In the genomic region with DNA sequence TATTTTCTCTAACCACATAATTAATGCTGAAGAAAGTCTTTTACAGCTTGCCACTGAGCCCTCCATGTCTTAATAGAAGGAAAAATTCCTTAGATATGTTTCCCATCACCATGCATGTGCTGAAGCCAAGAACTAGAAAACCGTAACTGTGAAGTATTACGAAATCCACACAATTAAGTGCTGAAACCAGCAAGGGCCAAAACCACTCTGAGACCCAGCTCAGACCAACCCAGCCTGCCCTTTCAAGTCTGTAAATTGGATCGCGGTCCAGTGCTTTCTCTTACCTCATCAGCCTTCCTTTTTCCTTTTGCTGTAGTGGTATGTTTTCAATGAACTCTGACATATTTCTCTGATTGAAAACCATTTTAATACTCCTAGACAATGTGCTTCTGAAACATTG, we compare ENCODE assay signal across 16 cellular contexts. TPM values are rescaled to one million over a fixed set of nuclear protein-coding genes. Genes with fewer than 3 reads are reported as not detected.
DNase-seq lines count a peak whose midpoint lies in the region; ATAC-seq, FAIRE-seq and TF ChIP-seq lines count a peak whose summit lies in the region.
"Had no signal": no experiment of that assay in that cellular context is flagged by ENCODE, and none has a peak within 500 bp of the region (broad histone marks: within the 10 kb centered on the region; RNA-seq: fewer than 3 reads in every experiment).

No MANE protein-coding gene starts in this region.

- no peaks in the 10 kb centered on the region for H3K9me3 ChIP-seq in gastroesophageal sphincter
- H3K9me3 ChIP-seq in PC-9 (ENCODE audit: insufficient read depth, low read depth): 0 out of 2 replicates have a peak, but pooled peaks cover 5% of the 10 kb centered on the region

- no peak for TF ChIP-seq POLR2A in gastroesophageal sphincter (IDR thresholded peaks at IDR 0.05)

- H3K27me3 ChIP-seq in gastroesophageal sphincter: no peaks in the 10 kb centered on the region
- H3K27me3 ChIP-seq in PC-9 (ENCODE audit: insufficient read depth, low read depth): no peaks in the 10 kb centered on the region

- no peaks in the 10 kb centered on the region for H3K79me2 ChIP-seq in PC-9 (ENCODE audit: low read depth)
- H3K79me2 ChIP-seq: parathyroid adenoma had no signal

- no peaks in the 10 kb centered on the region for H3K4me1 ChIP-seq in gastroesophageal sphincter
- peaks cover 13% of the 10 kb centered on the region for H3K4me1 ChIP-seq in PC-9 (replicated peaks; ENCODE audit: insufficient read depth)
- H3K4me1 ChIP-seq: parathyroid adenoma had no signal

- peaks cover 14% of the 10 kb centered on the region; the same call in 1 of the 2 replicates for H3F3A ChIP-seq in PC-9 (ENCODE audit: insufficient read depth, low read depth)

- no peaks in the 10 kb centered on the region for H3K9me2 ChIP-seq in PC-9 (ENCODE audit: insufficient read depth)

- FAIRE-seq in RCC 7860 (lab: Jason Lieb, UNC): peak; percentile 96
- FAIRE-seq: bronchial epithelial cell, G401.6 had no signal

- no peak overlapping the region for H3K4me3 ChIP-seq in gastroesophageal sphincter
- no peak overlapping the region for H3K4me3 ChIP-seq in retinal pigment epithelial cell (ENCODE audit: low read length)
- H3K4me3 ChIP-seq in PC-9: no peak overlapping the region

- no peaks in the 10 kb centered on the region for H3K4me1 Mint-ChIP-seq in progenitor cell of endocrine pancreas (ENCODE audit: low read depth)
- H3K4me1 Mint-ChIP-seq: CD4-positive, alpha-beta memory T cell had no signal

- H3K4me2 ChIP-seq in PC-9: no peak overlapping the region

- no peak overlapping the region for H3K27ac Mint-ChIP-seq in progenitor cell of endocrine pancreas
- H3K27ac Mint-ChIP-seq: activated T-helper 1 cell treated with anti-CD3 and anti-CD28 coated beads, Interleukin-12 subunit alpha, Interleukin-12 subunit beta, Interleukin-2, Interleukin-4 antibody, amounts not matched to agents 30 ng/mL and 10 ng/mL and 1 ng/mL, durations not matched to agents 14 hours and 24 hours and 36 hours; CD4-positive, alpha-beta memory T cell had no signal

- H3K9me3 Mint-ChIP-seq in progenitor cell of endocrine pancreas (ENCODE audit: low read depth): no peaks in the 10 kb centered on the region
- H3K9me3 Mint-ChIP-seq: activated T-helper 1 cell treated with anti-CD3 and anti-CD28 coated beads, Interleukin-12 subunit alpha, Interleukin-12 subunit beta, Interleukin-2, Interleukin-4 antibody, amounts not matched to agents 30 ng/mL and 10 ng/mL and 1 ng/mL, durations not matched to agents 14 hours and 24 hours and 36 hours had no signal

- no TSS peak for BruUV-seq in PC-9 (replicated peaks; lab: Mats Ljungman, UMichigan)

- peak; percentile 81 for DNase-seq in GM03348 (ENCODE audit: low spot score)
- DNase-seq in RCC 7860 (ENCODE audit: low spot score): peak; percentile 69
- peak; percentile 80 for DNase-seq in retinal pigment epithelial cell (ENCODE audit: low read depth)
- no peak for DNase-seq in NCI-H748 treated with DMSO at 0.1 percent for 48 hours (lab: John Stamatoyannopoulos, UW)
- no peak for DNase-seq in progenitor cell of endocrine pancreas (ENCODE audit: low spot score, unreplicated experiment)
- no peak for DNase-seq in GM10266 (ENCODE audit: extremely low spot score)
- no peak for DNase-seq in PC-9
- DNase-seq: activated CD4-positive, alpha-beta T cell treated with anti-CD3 and anti-CD28 coated beads for 48 hours; CD4-positive, alpha-beta memory T cell; PC-3; T-helper 2 cell had no signal

- H3K27me3 Mint-ChIP-seq in progenitor cell of endocrine pancreas: no peaks in the 10 kb centered on the region
- H3K27me3 Mint-ChIP-seq: CD4-positive, alpha-beta memory T cell had no signal

- H3K4me3 Mint-ChIP-seq in progenitor cell of endocrine pancreas (ENCODE audit: low read depth): no peak overlapping the region
- H3K4me3 Mint-ChIP-seq: activated T-helper 1 cell treated with anti-CD3 and anti-CD28 coated beads, Interleukin-12 subunit alpha, Interleukin-12 subunit beta, Interleukin-2, Interleukin-4 antibody, amounts not matched to agents 30 ng/mL and 10 ng/mL and 1 ng/mL, durations not matched to agents 14 hours and 24 hours and 36 hours; CD4-positive, alpha-beta memory T cell had no signal

- WGBS in gastroesophageal sphincter (ENCODE audit: low coverage in 1 of 2), 2 donors: 38 to 54% methylated on average over 4 of the region's 4 CpGs

- POLR2A ChIA-PET in PC-9 (lab: Charles Lee; ENCODE audit: unreplicated experiment): no interaction called here

- H4K20me1 ChIP-seq in PC-9 (ENCODE audit: insufficient read depth): no peaks in the 10 kb centered on the region

- H2AFZ ChIP-seq in PC-9: no peak overlapping the region
- H2AFZ ChIP-seq: parathyroid adenoma had no signal

- TF ChIP-seq EP300 in gastroesophageal sphincter (IDR thresholded peaks at IDR 0.05): no peak

- no peaks in the 10 kb centered on the region for H3K36me3 Mint-ChIP-seq in progenitor cell of endocrine pancreas (ENCODE audit: insufficient read depth)
- H3K36me3 Mint-ChIP-seq: CD4-positive, alpha-beta memory T cell had no signal

- intact Hi-C loops in PC-9 (cut with micrococcal nuclease; ENCODE audit: unreplicated experiment): no loop called here

- TF ChIP-seq CTCF in gastroesophageal sphincter (IDR thresholded peaks at IDR 0.05) (no peak), retinal pigment epithelial cell (conservative IDR thresholded peaks at IDR 0.05; ENCODE audit: low read depth, low read length) (no peak), progenitor cell of endocrine pancreas (IDR thresholded peaks at IDR 0.05; ENCODE audit: unreplicated experiment) (no peak), GM10266 (IDR thresholded peaks at IDR 0.05; ENCODE audit: control insufficient read depth, insufficient read depth, low read depth, missing control alignments) (no peak), PC-9 (conservative IDR thresholded peaks at IDR 0.05) (no peak)

- peak; percentile 71 for ATAC-seq in gastroesophageal sphincter
- ATAC-seq: PC-3 had no signal

- H3K27ac ChIP-seq in gastroesophageal sphincter: no peak overlapping the region
- no peak overlapping the region for H3K27ac ChIP-seq in PC-9
- H3K27ac ChIP-seq: parathyroid adenoma had no signal

- CTCF ChIA-PET in PC-9 (lab: Charles Lee): no interaction called here

- H3K36me3 ChIP-seq in gastroesophageal sphincter: no peaks in the 10 kb centered on the region
- no peaks in the 10 kb centered on the region for H3K36me3 ChIP-seq in PC-9 (ENCODE audit: low read depth)

RNA-seq across cellular contexts. Expression of a gene that starts 26.3 kb away (rescaled TPM):
- total RNA-seq in gastroesophageal sphincter (1 to 10 TPM; 2.3 to 4.7 (median 3.7) TPM), progenitor cell of endocrine pancreas (4.0 and 4.3 TPM in 2 replicates), PC-9 (2021) (not detected in 2 replicates)
- total RNA-seq: activated T-helper 1 cell treated with anti-CD3 and anti-CD28 coated beads, Interleukin-12 subunit alpha, Interleukin-12 subunit beta, Interleukin-2, Interleukin-4 antibody, amounts not matched to agents 30 ng/mL and 10 ng/mL and 1 ng/mL, durations not matched to agents 14 hours and 24 hours and 36 hours had no signal

Comparison
In these comparisons a context has a peak if more than half of its experiments do, and no peak if none do; other contexts are left out.
1. DNase-seq: peak in GM03348 (single experiment), RCC 7860 (single experiment) and retinal pigment epithelial cell (single experiment); none in NCI-H748 treated with DMSO at 0.1 percent for 48 hours (single experiment), progenitor cell of endocrine pancreas (single experiment), GM10266 (single experiment) and PC-9 (0 of 2).